Comparison of ENCODE assay signal across 26 cellular contexts in genomic region chr20:31827059-31827458, GRCh38. TPM values are rescaled to one million over a fixed set of nuclear protein-coding genes. Genes with fewer than 3 reads are reported as not detected.
A peak's percentile ranks its signal among the peaks of the same experiment; 100 is the strongest.
DNase-seq lines count a peak whose midpoint lies in the region; ATAC-seq and TF ChIP-seq lines count a peak whose summit lies in the region.
"Had no signal": no experiment of that assay in that cellular context is flagged by ENCODE, and none has a peak within 500 bp of the region (broad histone marks: within the 10 kb centered on the region; RNA-seq: fewer than 3 reads in every experiment).

No MANE protein-coding gene starts in this region.

- H3K4me3 ChIP-seq in Loucy (ENCODE audit: low read length, poor library complexity, severe bottlenecking): peak overlapping the region; percentile 75
- H3K4me3 ChIP-seq in gastrocnemius medialis: no peak overlapping the region
- H3K4me3 ChIP-seq: BLaER1, GM12878 had no signal

- peaks cover 0 to 3% of the 10 kb centered on the region in 2 donors for H3K4me1 Mint-ChIP-seq in natural killer cell treated with Interleukin-12 subunit alpha and Interleukin-12 subunit beta and Interleukin-15 and Interleukin-18, amount 100 ng/mL, for 72 hours (ENCODE audit: low read depth in 2 of 2)
- peaks cover 0 to 6% of the 10 kb centered on the region in 2 donors for H3K4me1 Mint-ChIP-seq in natural killer cell
- H3K4me1 Mint-ChIP-seq in stimulated activated naive B cell treated with anti-CD40 and anti-IgM and Interleukin-4, amounts not matched to agents 10 μg/mL and 1 μg/mL and 100 μg/mL, for 72 hours: peaks cover 2 to 5% of the 10 kb centered on the region in 2 donors

- peak; percentile 34 for DNase-seq in natural killer cell treated with Interleukin-12 subunit alpha and Interleukin-12 subunit beta and Interleukin-15 and Interleukin-18, amount 100 ng/mL, for 72 hours (ENCODE audit: low spot score)
- DNase-seq in natural killer cell: no peak
- DNase-seq in gastrocnemius medialis: no peak
- DNase-seq in mesenteric fat pad (ENCODE audit: low spot score): no peak
- DNase-seq in stimulated activated naive B cell treated with anti-CD40 and anti-IgM and Interleukin-4, amounts not matched to agents 10 μg/mL and 1 μg/mL and 100 μg/mL, for 72 hours: no peak
- DNase-seq: 8988T; ACHN; BE2C; C1 segment of cervical spinal cord; CD4-positive, alpha-beta memory T cell; CD4-positive, CD25-positive, alpha-beta regulatory T cell; CD8-positive, alpha-beta memory T cell; COR-L47; DMS 273 treated with DMSO at 0.1 percent for 48 hours; DMS153; DMS53; DMS79; DND-41; EL; GDM1 had no signal

- no peak overlapping the region for H3K9ac ChIP-seq in Loucy (ENCODE audit: low read depth, low read length, poor library complexity, severe bottlenecking)
- H3K9ac ChIP-seq: BLaER1 had no signal

- peak overlapping the region; percentile 24 to 95 (median 88) for H3K27ac ChIP-seq in gastrocnemius medialis
- H3K27ac ChIP-seq: BLaER1 had no signal

- H4K20me1 ChIP-seq in Loucy (ENCODE audit: insufficient read depth, low read length, poor library complexity, severe bottlenecking): no peaks in the 10 kb centered on the region
- H4K20me1 ChIP-seq: BLaER1 had no signal

- H3K36me3 ChIP-seq in Loucy (ENCODE audit: insufficient read depth, low read length) (peaks cover 7% of the 10 kb centered on the region; the same call in 1 of the 2 replicates), gastrocnemius medialis (peaks cover 0 to 4% of the 10 kb centered on the region in 2 donors)
- H3K36me3 ChIP-seq: BE2C, BLaER1 had no signal

- TF ChIP-seq CTCF in natural killer cell (IDR thresholded peaks at IDR 0.05): no peak
- TF ChIP-seq CTCF in Loucy (conservative IDR thresholded peaks at IDR 0.05; ENCODE audit: low read length): no peak
- TF ChIP-seq CTCF in gastrocnemius medialis (IDR thresholded peaks at IDR 0.05 in 4 of 5, conservative IDR thresholded peaks at IDR 0.05 in 1 of 5): no peak

- H3K27me3 Mint-ChIP-seq in natural killer cell treated with Interleukin-12 subunit alpha and Interleukin-12 subunit beta and Interleukin-15 and Interleukin-18, amount 100 ng/mL, for 72 hours: peaks cover 0 to 6% of the 10 kb centered on the region in 2 donors
- peaks cover 0 to 3% of the 10 kb centered on the region in 2 donors for H3K27me3 Mint-ChIP-seq in natural killer cell (ENCODE audit: low read depth in 2 of 2)
- H3K27me3 Mint-ChIP-seq in stimulated activated naive B cell treated with anti-CD40 and anti-IgM and Interleukin-4, amounts not matched to agents 10 μg/mL and 1 μg/mL and 100 μg/mL, for 72 hours: peaks cover 0 to 8% of the 10 kb centered on the region in 2 donors
- H3K27me3 Mint-ChIP-seq: CD4-positive, alpha-beta memory T cell; CD4-positive, CD25-positive, alpha-beta regulatory T cell; CD8-positive, alpha-beta memory T cell had no signal

- H3K9me3 ChIP-seq in Loucy (ENCODE audit: insufficient read depth, low read depth, low read length): no peaks in the 10 kb centered on the region
- no peaks in the 10 kb centered on the region for H3K9me3 ChIP-seq in gastrocnemius medialis
- H3K9me3 ChIP-seq: BE2C, BLaER1 had no signal

- no peaks in the 10 kb centered on the region for H3F3A ChIP-seq in Loucy (ENCODE audit: low read depth)

- no peak overlapping the region for H3K4me3 Mint-ChIP-seq in natural killer cell treated with Interleukin-12 subunit alpha and Interleukin-12 subunit beta and Interleukin-15 and Interleukin-18, amount 100 ng/mL, for 72 hours
- no peak overlapping the region for H3K4me3 Mint-ChIP-seq in natural killer cell
- no peak overlapping the region for H3K4me3 Mint-ChIP-seq in stimulated activated naive B cell treated with anti-CD40 and anti-IgM and Interleukin-4, amounts not matched to agents 10 μg/mL and 1 μg/mL and 100 μg/mL, for 72 hours
- H3K4me3 Mint-ChIP-seq: CD14-positive monocyte; CD4-positive, alpha-beta memory T cell; CD4-positive, CD25-positive, alpha-beta regulatory T cell; CD8-positive, alpha-beta memory T cell had no signal

- no peak for TF ChIP-seq POLR2A in gastrocnemius medialis (IDR thresholded peaks at IDR 0.05)

- intact Hi-C loops in natural killer cell (cut with micrococcal nuclease): no loop called here
- intact Hi-C loops in gastrocnemius medialis (cut with DNase I; ENCODE audit: low total_unique reads): no loop called here

- in situ Hi-C loops in gastrocnemius medialis (cut with MboI; ENCODE audit: low sequenced_read_pairs in 4 of 4): loop anchor here in 3 of 4 donors (10.0 to 25.0 kb wide), 4 partner anchors 90 to 208 kb away; partner anchors contain the start of genes TPX2 (in 2 of the 3) and PDRG1 (in 1 of the 3)

- H3K9me3 Mint-ChIP-seq in natural killer cell treated with Interleukin-12 subunit alpha and Interleukin-12 subunit beta and Interleukin-15 and Interleukin-18, amount 100 ng/mL, for 72 hours: no peaks in the 10 kb centered on the region
- H3K9me3 Mint-ChIP-seq in natural killer cell: no peaks in the 10 kb centered on the region
- no peaks in the 10 kb centered on the region for H3K9me3 Mint-ChIP-seq in stimulated activated naive B cell treated with anti-CD40 and anti-IgM and Interleukin-4, amounts not matched to agents 10 μg/mL and 1 μg/mL and 100 μg/mL, for 72 hours
- H3K9me3 Mint-ChIP-seq: CD4-positive, alpha-beta memory T cell; CD4-positive, CD25-positive, alpha-beta regulatory T cell; CD8-positive, alpha-beta memory T cell had no signal

- H3K36me3 Mint-ChIP-seq in natural killer cell treated with Interleukin-12 subunit alpha and Interleukin-12 subunit beta and Interleukin-15 and Interleukin-18, amount 100 ng/mL, for 72 hours: no peaks in the 10 kb centered on the region
- no peaks in the 10 kb centered on the region for H3K36me3 Mint-ChIP-seq in natural killer cell
- H3K36me3 Mint-ChIP-seq in stimulated activated naive B cell treated with anti-CD40 and anti-IgM and Interleukin-4, amounts not matched to agents 10 μg/mL and 1 μg/mL and 100 μg/mL, for 72 hours: no peaks in the 10 kb centered on the region
- H3K36me3 Mint-ChIP-seq: CD14-positive monocyte; CD4-positive, alpha-beta memory T cell; CD4-positive, CD25-positive, alpha-beta regulatory T cell; CD8-positive, alpha-beta memory T cell had no signal

- peak overlapping the region; percentile 93 for H3K4me2 ChIP-seq in Loucy (ENCODE audit: low read depth, low read length, poor library complexity, severe bottlenecking)
- H3K4me2 ChIP-seq: BLaER1 had no signal

- no peak for ATAC-seq in natural killer cell treated with Interleukin-12 subunit alpha and Interleukin-12 subunit beta and Interleukin-15 and Interleukin-18, amount 100 ng/mL, for 72 hours
- ATAC-seq in natural killer cell (no peak), gastrocnemius medialis (no peak), HG02642 (IDR thresholded peaks at IDR 0.05; ENCODE audit: poor library complexity, unreplicated experiment) (no peak)
- no peak for ATAC-seq in stimulated activated naive B cell treated with anti-CD40 and anti-IgM and Interleukin-4, amounts not matched to agents 10 μg/mL and 1 μg/mL and 100 μg/mL, for 72 hours (replicated peaks)
- ATAC-seq: GM12878 had no signal

- no peaks in the 10 kb centered on the region for H3K27me3 ChIP-seq in Loucy (ENCODE audit: insufficient read depth, low read length, poor library complexity, severe bottlenecking)
- H3K27me3 ChIP-seq in gastrocnemius medialis: no peaks in the 10 kb centered on the region
- H3K27me3 ChIP-seq: BE2C, BLaER1 had no signal

- no peak overlapping the region for H3K27ac Mint-ChIP-seq in natural killer cell treated with Interleukin-12 subunit alpha and Interleukin-12 subunit beta and Interleukin-15 and Interleukin-18, amount 100 ng/mL, for 72 hours
- no peak overlapping the region for H3K27ac Mint-ChIP-seq in natural killer cell
- no peak overlapping the region for H3K27ac Mint-ChIP-seq in stimulated activated naive B cell treated with anti-CD40 and anti-IgM and Interleukin-4, amounts not matched to agents 10 μg/mL and 1 μg/mL and 100 μg/mL, for 72 hours
- H3K27ac Mint-ChIP-seq: CD14-positive monocyte; CD4-positive, alpha-beta memory T cell; CD4-positive, CD25-positive, alpha-beta regulatory T cell; CD8-positive, alpha-beta memory T cell had no signal

- H3K9me2 ChIP-seq in Loucy (replicated peaks; ENCODE audit: low read depth, low read length): no peaks in the 10 kb centered on the region

- H3K79me2 ChIP-seq in Loucy (ENCODE audit: insufficient read depth, low read length): peaks cover 67% of the 10 kb centered on the region

- no peak overlapping the region for H2AFZ ChIP-seq in Loucy (ENCODE audit: low read length)

- H3K4me1 ChIP-seq in Loucy (ENCODE audit: insufficient read depth, low read length, poor library complexity, severe bottlenecking) (peaks cover 58% of the 10 kb centered on the region), gastrocnemius medialis (peaks cover 26 to 65% of the 10 kb centered on the region in 2 donors)
- H3K4me1 ChIP-seq: BE2C had no signal

RNA-seq across cellular contexts. Expression of gene MYLK2, which starts 7.9 kb away (rescaled TPM):
- 1 to 10 TPM in 1 of 2 donors, under 1 TPM in 1; 0.98 to 1.8 TPM for total RNA-seq in natural killer cell treated with Interleukin-12 subunit alpha and Interleukin-12 subunit beta and Interleukin-15 and Interleukin-18, amount 100 ng/mL, for 72 hours
- under 1 TPM in 1 of 3 donors, not detected in 2; 0.12 TPM for total RNA-seq in natural killer cell
- total RNA-seq in gastrocnemius medialis: 100 to 1,000 TPM in 2 of 4 donors, 10 to 100 TPM in 2; 17.2 to 255 (median 88.4) TPM
- not detected for total RNA-seq in mesenteric fat pad
- total RNA-seq: CD4-positive, alpha-beta memory T cell; CD4-positive, CD25-positive, alpha-beta regulatory T cell had no signal

RNA-seq across cellular contexts. Expression of gene FOXS1, which starts 18.3 kb away (rescaled TPM):
- not detected for total RNA-seq in natural killer cell treated with Interleukin-12 subunit alpha and Interleukin-12 subunit beta and Interleukin-15 and Interleukin-18, amount 100 ng/mL, for 72 hours
- total RNA-seq in natural killer cell (not detected), gastrocnemius medialis (under 1 TPM in 1 of 4 donors, not detected in 3; 0.33 TPM), mesenteric fat pad (not detected)
- total RNA-seq: A673; CD4-positive, alpha-beta memory T cell; CD4-positive, CD25-positive, alpha-beta regulatory T cell; CD8-positive, alpha-beta memory T cell; GM12878 had no signal

RNA-seq across cellular contexts. Expression of gene DUSP15, which starts 43.3 kb away (rescaled TPM):
- not detected for total RNA-seq in natural killer cell treated with Interleukin-12 subunit alpha and Interleukin-12 subunit beta and Interleukin-15 and Interleukin-18, amount 100 ng/mL, for 72 hours
- total RNA-seq in natural killer cell: not detected
- 1 to 10 TPM in 1 of 4 donors, not detected in 3; 1.1 TPM for total RNA-seq in gastrocnemius medialis
- 0.77 TPM for total RNA-seq in mesenteric fat pad
- total RNA-seq: A673; CD4-positive, alpha-beta memory T cell; CD4-positive, CD25-positive, alpha-beta regulatory T cell; CD8-positive, alpha-beta memory T cell had no signal

RNA-seq across cellular contexts. Expression of gene TTLL9, which starts 43.4 kb away (rescaled TPM):
- not detected for total RNA-seq in natural killer cell treated with Interleukin-12 subunit alpha and Interleukin-12 subunit beta and Interleukin-15 and Interleukin-18, amount 100 ng/mL, for 72 hours
- total RNA-seq in natural killer cell: not detected
- not detected for total RNA-seq in gastrocnemius medialis
- total RNA-seq in mesenteric fat pad: 0.13 TPM
- total RNA-seq: A673; CD4-positive, alpha-beta memory T cell; CD4-positive, CD25-positive, alpha-beta regulatory T cell; CD8-positive, alpha-beta memory T cell had no signal

Comparison
In these comparisons a context has a peak if more than half of its experiments do, and no peak if none do; other contexts are left out.
1. RNA of gene MYLK2, which starts 7.9 kb away (total RNA-seq): 17.2 to 255 TPM in gastrocnemius medialis; 0.98 to 1.8 TPM in natural killer cell treated with Interleukin-12 subunit alpha and Interleukin-12 subunit beta and Interleukin-15 and Interleukin-18, amount 100 ng/mL, for 72 hours, 0.12 TPM in natural killer cell and not detected in mesenteric fat pad (single experiment); every median in the first group is over 4 times any median in the second.